Comparison of ENCODE assay signal across 1 cellular context in the genomic region with DNA sequence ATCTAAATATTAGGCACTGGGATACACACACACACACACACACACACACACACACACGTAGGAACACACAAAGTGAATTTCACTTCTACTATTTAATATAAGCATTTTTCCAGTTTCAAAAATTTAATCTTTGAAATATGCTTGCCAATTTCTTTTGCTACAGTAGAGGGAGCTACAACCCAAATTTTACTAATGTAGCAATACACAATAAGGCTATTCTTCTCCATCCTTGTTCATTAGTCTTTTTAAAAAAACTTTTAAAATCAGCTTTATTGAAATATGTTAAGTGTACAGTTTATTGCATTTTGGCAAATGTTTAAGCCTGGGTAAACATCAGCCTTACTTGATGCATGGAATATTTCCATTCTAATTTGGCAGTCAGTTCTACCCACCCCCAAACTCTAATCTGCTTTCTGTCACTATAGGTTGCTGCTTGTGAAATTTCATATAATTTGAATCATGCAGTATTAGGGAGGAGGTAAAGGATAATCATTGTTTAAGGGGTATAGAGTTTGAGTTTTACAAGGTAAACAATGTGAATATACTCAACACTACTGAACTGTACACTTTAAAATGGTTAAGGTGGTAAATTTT.
TF ChIP-seq lines count a peak whose summit lies in the region.

No MANE protein-coding gene starts in this region.

TF ChIP-seq in SK-N-SH, 30 proteins besides CTCF, POLR2A, EP300 and RAD21 (continued from another document):
- no peak for TF ChIP-seq TAF1 (IDR thresholded peaks at IDR 0.05; ENCODE audit: borderline replicate concordance, low read depth, low read length)
